10 cellular contexts compared by ENCODE assay signal in genomic region chr12:103742349-103742784, GRCh38.
DNase-seq lines count a peak whose midpoint lies in the region; ATAC-seq and TF ChIP-seq lines count a peak whose summit lies in the region.
"Had no signal": no experiment of that assay in that cellular context is flagged by ENCODE, and none has a peak within 500 bp of the region (broad histone marks: within the 10 kb centered on the region; RNA-seq: fewer than 3 reads in every experiment).

No MANE protein-coding gene starts in this region.

- H3K9me3 ChIP-seq in GM23248 (ENCODE audit: low read depth): no peaks in the 10 kb centered on the region

- H3K4me1 Mint-ChIP-seq in endothelial cell (ENCODE audit: unreplicated experiment): no peaks in the 10 kb centered on the region
- no peaks in the 10 kb centered on the region for H3K4me1 Mint-ChIP-seq in mesothelial cell of epicardium
- no peaks in the 10 kb centered on the region for H3K4me1 Mint-ChIP-seq in CD14-positive monocyte
- H3K4me1 Mint-ChIP-seq: central memory CD8-positive, alpha-beta T cell had no signal

- peak; percentile 39 for DNase-seq in GM23248
- DNase-seq in NCI-H345 treated with DMSO at 0.1 percent for 48 hours (lab: John Stamatoyannopoulos, UW; ENCODE audit: unreplicated experiment): peak; percentile 91
- DNase-seq in dermis blood vessel endothelial cell: peak; percentile 32
- DNase-seq in pons (ENCODE audit: low spot score): peak; percentile 30
- DNase-seq in endothelial cell (ENCODE audit: low spot score): no peak
- DNase-seq in mesothelial cell of epicardium (ENCODE audit: low spot score in 2 of 2, unreplicated experiment in 2 of 2): no peak
- DNase-seq in CD14-positive monocyte (ENCODE audit: low spot score): no peak
- DNase-seq: activated CD4-positive, alpha-beta T cell treated with anti-CD3 and anti-CD28 coated beads, Interleukin-2, amount 50 U/mL, for 48 hours had no signal

- no peaks in the 10 kb centered on the region for H3K9me2 ChIP-seq in GM23248 (ENCODE audit: insufficient read depth)

- no peaks in the 10 kb centered on the region for H3K27me3 ChIP-seq in GM23248 (replicated peaks; ENCODE audit: insufficient read depth)

- H3K27me3 Mint-ChIP-seq in endothelial cell (ENCODE audit: unreplicated experiment) (peaks cover 2% of the 10 kb centered on the region), mesothelial cell of epicardium (ENCODE audit: low read depth) (peaks cover 26% of the 10 kb centered on the region), CD14-positive monocyte (ENCODE audit: low read depth in 3 of 3) (peaks cover 0 to 3% (median 2%) of the 10 kb centered on the region in 3 donors)

- H3K36me3 Mint-ChIP-seq in endothelial cell (ENCODE audit: low read depth, unreplicated experiment): no peaks in the 10 kb centered on the region
- no peaks in the 10 kb centered on the region for H3K36me3 Mint-ChIP-seq in mesothelial cell of epicardium
- no peaks in the 10 kb centered on the region for H3K36me3 Mint-ChIP-seq in CD14-positive monocyte

- H3K27ac Mint-ChIP-seq in endothelial cell (ENCODE audit: unreplicated experiment) (no peak overlapping the region), mesothelial cell of epicardium (no peak overlapping the region), CD14-positive monocyte (no peak overlapping the region)

- no peaks in the 10 kb centered on the region for H3K4me1 ChIP-seq in GM23248 (ENCODE audit: insufficient read depth)

- TF ChIP-seq CTCF in endothelial cell (IDR thresholded peaks at IDR 0.05; ENCODE audit: unreplicated experiment) (no peak), mesothelial cell of epicardium (IDR thresholded peaks at IDR 0.05; ENCODE audit: unreplicated experiment) (no peak), CD14-positive monocyte (IDR thresholded peaks at IDR 0.05) (no peak)

- no peaks in the 10 kb centered on the region for H3K79me2 ChIP-seq in GM23248 (ENCODE audit: insufficient read depth)

- 0 out of 2 replicates have a peak overlapping the region, but pooled peaks have one; percentile 6 for H3K4me3 ChIP-seq in GM23248

- H2AFZ ChIP-seq in GM23248: peak overlapping the region; percentile 48; the same call in 1 of the 2 replicates

- H4K20me1 ChIP-seq in GM23248 (ENCODE audit: insufficient read depth): no peaks in the 10 kb centered on the region

- peak overlapping the region; percentile 47 for H3K4me2 ChIP-seq in GM23248 (ENCODE audit: unreplicated experiment)

- no peaks in the 10 kb centered on the region for H3F3A ChIP-seq in GM23248 (ENCODE audit: insufficient read depth)

- no peaks in the 10 kb centered on the region for H3K36me3 ChIP-seq in GM23248 (ENCODE audit: low read depth)

- ATAC-seq in GM19397 (IDR thresholded peaks at IDR 0.05; ENCODE audit: unreplicated experiment): no peak

- intact Hi-C loops in CD14-positive monocyte (cut with micrococcal nuclease): no loop called here

- no peak overlapping the region for H3K9ac ChIP-seq in GM23248

- no peak overlapping the region for H3K27ac ChIP-seq in GM23248

- no peaks in the 10 kb centered on the region for H3K9me3 Mint-ChIP-seq in endothelial cell (ENCODE audit: unreplicated experiment)
- no peaks in the 10 kb centered on the region for H3K9me3 Mint-ChIP-seq in mesothelial cell of epicardium
- H3K9me3 Mint-ChIP-seq in CD14-positive monocyte: no peaks in the 10 kb centered on the region
- H3K9me3 Mint-ChIP-seq: central memory CD8-positive, alpha-beta T cell had no signal

- H3K4me3 Mint-ChIP-seq in endothelial cell (ENCODE audit: unreplicated experiment): no peak overlapping the region
- no peak overlapping the region for H3K4me3 Mint-ChIP-seq in mesothelial cell of epicardium
- H3K4me3 Mint-ChIP-seq in CD14-positive monocyte: no peak overlapping the region
- H3K4me3 Mint-ChIP-seq: central memory CD8-positive, alpha-beta T cell had no signal

- in situ Hi-C loops in GM23248 (cut with MboI): no loop called here

- WGBS in GM23248 (ENCODE audit: low coverage in 1 of 2, low lambda C conversion rate in 2 of 2, missing lambda C conversion rate in 2 of 2), 2 experiments: 36 to 38% methylated on average over 14 of the region's 14 CpGs

Comparison
In these comparisons a context has a peak if more than half of its experiments do, and no peak if none do; other contexts are left out.
1. DNase-seq: peak in GM23248 (single experiment), NCI-H345 treated with DMSO at 0.1 percent for 48 hours (single experiment), dermis blood vessel endothelial cell (single experiment) and pons (single experiment); none in endothelial cell (single experiment), mesothelial cell of epicardium (0 of 2) and CD14-positive monocyte (single experiment).